Comparison of ENCODE assay signal across 26 cellular contexts in the genomic region with DNA sequence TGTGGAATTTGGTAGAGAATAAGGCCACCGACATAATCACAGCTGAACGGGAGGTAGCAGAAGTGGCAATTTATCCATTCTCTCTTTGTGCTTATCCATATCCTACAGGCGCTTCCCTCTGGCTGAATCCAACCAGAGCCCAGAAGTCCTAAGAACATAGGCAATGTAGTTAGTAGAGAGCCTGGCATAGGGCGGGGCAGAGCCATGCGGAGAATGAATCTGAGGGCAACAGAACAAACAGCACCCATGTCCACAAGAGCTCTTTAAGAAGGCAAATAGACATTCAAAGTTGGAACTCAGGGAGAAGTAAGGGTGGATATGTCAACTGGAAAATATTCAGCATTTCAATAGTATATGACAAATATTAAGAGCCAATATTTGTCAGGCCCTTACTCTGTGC.
"Had no signal": no experiment of that assay in that cellular context is flagged by ENCODE, and none has a peak within 500 bp of the region (broad histone marks: within the 10 kb centered on the region; RNA-seq: fewer than 3 reads in every experiment).

No MANE protein-coding gene starts in this region.

- ATAC-seq: esophagus mucosa; gastrocnemius medialis; left colon; left ventricle myocardium superior; mucosa of descending colon; natural killer cell treated with Interleukin-12 subunit alpha and Interleukin-12 subunit beta and Interleukin-15 and Interleukin-18, amount 100 ng/mL, for 72 hours; sciatic nerve had no signal

- DNase-seq: dorsolateral prefrontal cortex; effector CD4-positive, alpha-beta T cell; foreskin fibroblast; gastrocnemius medialis; head of caudate nucleus; kidney; left colon; left ventricle myocardium superior; lower lobe of right lung; mucosa of descending colon; naive B cell; stimulated activated CD4-positive, alpha-beta T cell treated with anti-CD3 and anti-CD28 coated beads, Interleukin-12 subunit alpha, Interleukin-12 subunit beta, amount 100 ng/mL, for 4 hours; stimulated activated CD4-positive, alpha-beta T cell treated with anti-CD3 and anti-CD28 coated beads, Interleukin-1b, Interleukin-23, amount 100 ng/mL, for 48 hours; stimulated activated CD4-positive, alpha-beta T cell treated with anti-CD3 and anti-CD28 coated beads, Interleukin-4, amount 100 ng/mL, for 1 hour; stimulated activated CD8-positive, alpha-beta memory T cell treated with anti-CD3 and anti-CD28 coated beads, Interleukin-4, amount 100 ng/mL, for 48 hours; stimulated activated naive CD4-positive, alpha-beta T cell; stimulated activated naive CD8-positive, alpha-beta T cell treated with anti-CD3 and anti-CD28 coated beads, Interleukin-15, amount 100 ng/mL, for 72 hours; transverse colon had no signal

- H3K27me3 ChIP-seq: dorsolateral prefrontal cortex, gastrocnemius medialis, right atrium auricular region, suprapubic skin, transverse colon had no signal

- H3K4me2 ChIP-seq: smooth muscle cell had no signal

- H3K27ac ChIP-seq: dorsolateral prefrontal cortex, epithelial cell of prostate, gastrocnemius medialis, lower lobe of right lung, prostate gland, right atrium auricular region, suprapubic skin, transverse colon had no signal

- H3K36me3 ChIP-seq: gastrocnemius medialis, lower lobe of right lung, prostate gland, right atrium auricular region, suprapubic skin, transverse colon had no signal

- H3K9me3 ChIP-seq: lower lobe of right lung, mucosa of descending colon, prostate gland, suprapubic skin, transverse colon had no signal

- H3K4me3 ChIP-seq: dorsolateral prefrontal cortex, gastrocnemius medialis, lower lobe of right lung, mucosa of descending colon, prostate gland, right atrium auricular region, smooth muscle cell, suprapubic skin, transverse colon had no signal

- H3K4me1 ChIP-seq: gastrocnemius medialis, lower lobe of right lung, prostate gland, right atrium auricular region, suprapubic skin had no signal
